In the genomic region with DNA sequence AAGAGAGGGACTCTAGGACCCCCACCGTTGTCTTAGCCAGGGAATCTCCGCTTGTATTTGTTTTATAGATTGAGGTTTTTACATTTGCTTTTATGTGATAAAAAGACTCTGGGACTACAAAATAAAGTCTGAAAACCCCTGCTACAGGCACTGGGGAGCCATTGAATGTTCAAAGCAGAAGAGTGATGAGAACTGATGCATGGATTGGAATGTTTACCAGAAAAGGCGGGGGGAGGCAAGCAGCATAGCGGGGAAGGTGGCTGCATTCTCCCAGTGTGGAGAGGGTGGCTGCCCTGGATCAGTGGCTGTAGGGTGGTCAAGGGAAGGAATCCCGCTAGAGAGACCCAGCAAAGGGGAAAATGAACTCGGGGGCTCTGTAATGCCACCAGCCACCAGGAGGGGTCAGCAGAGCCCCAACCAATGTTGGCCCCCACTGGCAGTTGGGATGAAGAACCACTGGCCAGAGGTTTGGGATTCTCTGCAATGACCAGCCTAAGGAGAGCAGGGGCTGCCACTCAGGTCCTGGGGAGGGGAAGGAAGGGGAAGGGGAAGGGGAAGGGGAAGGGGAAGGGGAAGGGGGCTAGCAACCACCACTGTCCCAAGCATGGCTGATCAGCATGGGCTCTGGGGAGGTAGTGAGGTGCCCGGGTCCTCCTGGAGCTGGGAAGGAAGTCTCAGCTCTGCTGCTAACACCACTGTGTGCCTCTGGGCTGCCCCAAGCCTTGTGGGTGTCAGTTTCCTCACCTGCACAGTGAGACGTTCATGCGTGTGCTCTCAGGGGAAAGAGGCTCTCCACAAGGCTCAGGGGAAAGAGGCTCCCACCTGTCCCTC, we compare ENCODE assay signal across 8 cellular contexts. TPM values are rescaled to one million over a fixed set of nuclear protein-coding genes. Genes with fewer than 3 reads are reported as not detected.
DNase-seq lines count a peak whose midpoint lies in the region; ATAC-seq and TF ChIP-seq lines count a peak whose summit lies in the region.

No MANE protein-coding gene starts in this region.

- intact Hi-C loops in CD4-positive, alpha-beta T cell (cut with DNase I, micrococcal nuclease): loop anchor here (1.0 to 10.0 kb wide), 7 partner anchors 125 to 751 kb away; no protein-coding TSS in a partner anchor

- H3K9me2 ChIP-seq in hepatocyte (replicated peaks; ENCODE audit: insufficient read depth): no peaks in the 10 kb centered on the region

- CTCF ChIA-PET in CD4-positive, alpha-beta T cell (lab: Charles Lee): interaction anchor here (2.7 kb wide), 1 partner anchor 125 kb away, joined by 16 read pairs; no protein-coding TSS in a partner anchor

- H3K4me3 ChIP-seq in HFF-Myc (replicated peaks; ENCODE audit: low read depth, low read length) (no peak overlapping the region), hepatocyte (no peak overlapping the region)

- H3K27ac Mint-ChIP-seq in CD4-positive, alpha-beta T cell: no peak overlapping the region

- no peaks in the 10 kb centered on the region for H3K4me1 Mint-ChIP-seq in CD4-positive, alpha-beta T cell (ENCODE audit: low read depth)

- H2AFZ ChIP-seq in hepatocyte: no peak overlapping the region

- H3K4me3 Mint-ChIP-seq in CD4-positive, alpha-beta T cell: no peak overlapping the region

- WGBS in hepatocyte (ENCODE audit: low lambda C conversion rate, missing lambda C conversion rate): 46% methylated on average over 9 of the region's 9 CpGs

- H3K36me3 ChIP-seq in hepatocyte (replicated peaks; ENCODE audit: insufficient read depth, low read depth): no peaks in the 10 kb centered on the region

- H3K27me3 ChIP-seq in CD4-positive, alpha-beta T cell (ENCODE audit: control insufficient read depth, insufficient read depth, low read length): no peaks in the 10 kb centered on the region
- no peaks in the 10 kb centered on the region for H3K27me3 ChIP-seq in hepatocyte

- H3K9me3 ChIP-seq in CD4-positive, alpha-beta T cell (ENCODE audit: control insufficient read depth, low read length): no peaks in the 10 kb centered on the region
- no peaks in the 10 kb centered on the region for H3K9me3 ChIP-seq in hepatocyte (ENCODE audit: low read depth)

- H3K4me1 ChIP-seq in hepatocyte (ENCODE audit: insufficient read depth): no peaks in the 10 kb centered on the region

- TF ChIP-seq CTCF in CD4-positive, alpha-beta T cell (IDR thresholded peaks at IDR 0.05): peak; percentile 80
- TF ChIP-seq CTCF in HFF-Myc (IDR thresholded peaks at IDR 0.05; ENCODE audit: low read depth, low read length, missing control alignments): peak; percentile 82
- TF ChIP-seq CTCF in hepatocyte (IDR thresholded peaks at IDR 0.05; ENCODE audit: poor library complexity): peak; percentile 83

- no peaks in the 10 kb centered on the region for H3K79me2 ChIP-seq in hepatocyte

- no peaks in the 10 kb centered on the region for H3K27me3 Mint-ChIP-seq in CD4-positive, alpha-beta T cell

- peak in 9 of 10 experiments; percentile 23 to 70 (median 48) for DNase-seq in CD4-positive, alpha-beta T cell
- no peak for DNase-seq in HFF-Myc (ENCODE audit: extremely low read depth, low read depth)
- peak; percentile 26 for DNase-seq in SW480 (ENCODE audit: low spot score)
- DNase-seq in amygdala (lab: John Stamatoyannopoulos, UW): peak in 39 of 56 donors; percentile 7 to 78 (median 31)
- DNase-seq in hepatocyte (ENCODE audit: low spot score): peak; percentile 70
- peak; percentile 22 to 31 for DNase-seq in stimulated activated CD4-positive, alpha-beta T cell treated with anti-CD3 and anti-CD28 coated beads, Interleukin-15, amount 100 ng/mL, for 48 hours (ENCODE audit: low read depth in 2 of 2)
- DNase-seq in GF-D8 (lab: John Stamatoyannopoulos, UW): no peak

- POLR2A ChIA-PET in CD4-positive, alpha-beta T cell (lab: Charles Lee): interaction anchor here (1.2 kb wide), 1 partner anchor 126 kb away, joined by 4 read pairs; no protein-coding TSS in a partner anchor

- no peak overlapping the region for H3K27ac ChIP-seq in CD4-positive, alpha-beta T cell (ENCODE audit: low read depth, low read length)
- H3K27ac ChIP-seq in hepatocyte: no peak overlapping the region

- ATAC-seq in CD4-positive, alpha-beta T cell (ENCODE audit: poor library complexity): peak; percentile 54
- no peak for ATAC-seq in HG03354 (IDR thresholded peaks at IDR 0.05; ENCODE audit: poor library complexity, severe bottlenecking, unreplicated experiment)

- no peaks in the 10 kb centered on the region for H3K9me3 Mint-ChIP-seq in CD4-positive, alpha-beta T cell

- H4K20me1 ChIP-seq in hepatocyte (ENCODE audit: insufficient read depth, poor library complexity, severe bottlenecking): no peaks in the 10 kb centered on the region

- no peak overlapping the region for H3K4me2 ChIP-seq in hepatocyte

- H3K36me3 Mint-ChIP-seq in CD4-positive, alpha-beta T cell (ENCODE audit: low read depth): no peaks in the 10 kb centered on the region

RNA-seq across cellular contexts. Expression of a gene that starts 19.2 kb away (rescaled TPM):
- total RNA-seq in CD4-positive, alpha-beta T cell: 10 to 100 TPM; 42.3 to 45.9 TPM
- total RNA-seq in hepatocyte: 70.7 and 85.9 TPM in 2 replicates
- 85.5 and 89.0 TPM in 2 replicates for polyA plus RNA-seq in hepatocyte

RNA-seq across cellular contexts. Expression of a gene that starts 40.0 kb away (rescaled TPM):
- not detected for total RNA-seq in CD4-positive, alpha-beta T cell
- total RNA-seq in hepatocyte: 95.1 and 127 TPM in 2 replicates
- polyA plus RNA-seq in hepatocyte: 90.2 and 116 TPM in 2 replicates

RNA-seq across cellular contexts. Expression of a gene that starts 46.3 kb away (rescaled TPM):
- not detected for total RNA-seq in CD4-positive, alpha-beta T cell
- total RNA-seq in hepatocyte: 0.28 TPM in 1 of 2 replicates, not detected in the other
- 0.68 TPM in 1 of 2 replicates, not detected in the other for polyA plus RNA-seq in hepatocyte

Comparison
In these comparisons a context has a peak if more than half of its experiments do, and no peak if none do; other contexts are left out.
1. DNase-seq: peak in CD4-positive, alpha-beta T cell (9 of 10), SW480 (single experiment), amygdala (39 of 56), hepatocyte (single experiment) and stimulated activated CD4-positive, alpha-beta T cell treated with anti-CD3 and anti-CD28 coated beads, Interleukin-15, amount 100 ng/mL, for 48 hours (2 of 2); none in HFF-Myc (single experiment) and GF-D8 (single experiment).
2. RNA of a gene that starts 40.0 kb away (total RNA-seq): 95.1 to 127 TPM in hepatocyte; not detected in CD4-positive, alpha-beta T cell; every median in the first group is over 10 times any median in the second.
3. Peak in every context shown above with its lines, with median percentiles within 50 percentile points of each other: CTCF ChIP-seq.